In the genomic region with DNA sequence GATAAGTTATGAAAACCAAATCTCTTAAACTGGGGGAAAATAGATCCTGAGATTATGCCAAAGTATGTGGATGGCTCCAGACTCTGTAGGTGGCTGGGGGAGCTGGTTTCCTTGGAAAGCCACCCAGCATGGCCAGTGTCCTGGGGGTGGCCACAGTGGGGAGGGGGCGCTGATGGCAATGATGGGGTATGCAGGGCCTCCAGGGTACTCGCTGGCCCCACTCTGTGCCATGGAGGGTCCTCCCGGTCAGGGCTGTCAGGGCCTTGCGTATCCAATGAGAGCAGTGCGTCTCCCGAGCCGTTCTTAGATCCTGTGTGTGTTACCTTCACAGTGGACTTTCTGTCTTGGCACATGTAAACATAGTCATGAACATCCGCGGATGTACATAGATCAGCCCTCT, we compare ENCODE assay signal across 17 cellular contexts.
DNase-seq lines count a peak whose midpoint lies in the region; ATAC-seq, FAIRE-seq and TF ChIP-seq lines count a peak whose summit lies in the region.
"Had no signal": no experiment of that assay in that cellular context is flagged by ENCODE, and none has a peak within 500 bp of the region (broad histone marks: within the 10 kb centered on the region; RNA-seq: fewer than 3 reads in every experiment).

No MANE protein-coding gene starts in this region.

- H3K9me3 Mint-ChIP-seq in astrocyte (ENCODE audit: unreplicated experiment): no peaks in the 10 kb centered on the region
- H3K9me3 Mint-ChIP-seq in dendritic cell treated with granulocyte-macrophage colony-stimulating factor and Interleukin-4, amounts not matched to agents 40 ng/mL and 50 ng/mL, for 4 days: no peaks in the 10 kb centered on the region
- H3K9me3 Mint-ChIP-seq in nephron progenitor cell: no peaks in the 10 kb centered on the region
- H3K9me3 Mint-ChIP-seq: CD4-positive, alpha-beta memory T cell; HFFc6 had no signal

- no peaks in the 10 kb centered on the region for H3K79me2 ChIP-seq in astrocyte (ENCODE audit: insufficient read depth, low read length)

- intact Hi-C loops in dendritic cell treated with granulocyte-macrophage colony-stimulating factor and Interleukin-4, amounts not matched to agents 40 ng/mL and 50 ng/mL, for 4 days (cut with micrococcal nuclease): no loop called here

- no peak overlapping the region for H3K4me3 ChIP-seq in astrocyte (ENCODE audit: insufficient read depth, low read depth, low read length)
- H3K4me3 ChIP-seq: A549, HAP-1 had no signal

- H3K9ac ChIP-seq in astrocyte (ENCODE audit: low read length): no peak overlapping the region

- DNase-seq in T-helper 17 cell (no peak), astrocyte (ENCODE audit: low read depth) (no peak), nephron progenitor cell (no peak), SHP77 treated with DMSO at 0.1 percent for 48 hours (lab: John Stamatoyannopoulos, UW) (no peak)
- DNase-seq: BE2C; CD4-positive, alpha-beta memory T cell; DMS79; GOT3; HFFc6 had no signal

- no peaks in the 10 kb centered on the region for H3K27me3 Mint-ChIP-seq in T-helper 17 cell
- H3K27me3 Mint-ChIP-seq in astrocyte (ENCODE audit: low read depth, unreplicated experiment): no peaks in the 10 kb centered on the region
- H3K27me3 Mint-ChIP-seq in dendritic cell treated with granulocyte-macrophage colony-stimulating factor and Interleukin-4, amounts not matched to agents 40 ng/mL and 50 ng/mL, for 4 days: no peaks in the 10 kb centered on the region
- no peaks in the 10 kb centered on the region for H3K27me3 Mint-ChIP-seq in nephron progenitor cell (ENCODE audit: low read depth, poor library complexity)
- H3K27me3 Mint-ChIP-seq: CD4-positive, alpha-beta memory T cell had no signal

- H2AFZ ChIP-seq in astrocyte (ENCODE audit: low read depth, low read length): no peak overlapping the region

- H3K36me3 Mint-ChIP-seq in T-helper 17 cell (ENCODE audit: low read depth): peaks cover 2% of the 10 kb centered on the region
- H3K36me3 Mint-ChIP-seq in astrocyte (ENCODE audit: low read depth, unreplicated experiment): peaks cover 10% of the 10 kb centered on the region
- peaks cover 65% of the 10 kb centered on the region for H3K36me3 Mint-ChIP-seq in dendritic cell treated with granulocyte-macrophage colony-stimulating factor and Interleukin-4, amounts not matched to agents 40 ng/mL and 50 ng/mL, for 4 days (ENCODE audit: low read depth)
- H3K36me3 Mint-ChIP-seq in nephron progenitor cell (ENCODE audit: low read depth): peaks cover 44% of the 10 kb centered on the region

- H3K4me3 Mint-ChIP-seq in T-helper 17 cell (no peak overlapping the region), astrocyte (ENCODE audit: unreplicated experiment) (peak overlapping the region; percentile 40), nephron progenitor cell (no peak overlapping the region)
- H3K4me3 Mint-ChIP-seq in dendritic cell treated with granulocyte-macrophage colony-stimulating factor and Interleukin-4, amounts not matched to agents 40 ng/mL and 50 ng/mL, for 4 days: no peak overlapping the region
- H3K4me3 Mint-ChIP-seq: CD4-positive, alpha-beta memory T cell; HFFc6 had no signal

- H3K4me1 ChIP-seq in astrocyte (ENCODE audit: insufficient read depth, low read length): no peaks in the 10 kb centered on the region
- H3K4me1 ChIP-seq: A549, HAP-1 had no signal

- peaks cover 7% of the 10 kb centered on the region for H3K36me3 ChIP-seq in astrocyte (ENCODE audit: insufficient read depth, low read length)
- H3K36me3 ChIP-seq: HAP-1 had no signal

- H3K9me3 ChIP-seq in T-helper 17 cell (ENCODE audit: control insufficient read depth, low read length, poor library complexity, severe bottlenecking): no peaks in the 10 kb centered on the region
- H3K9me3 ChIP-seq in astrocyte (ENCODE audit: insufficient read depth, low read depth, low read length): no peaks in the 10 kb centered on the region
- H3K9me3 ChIP-seq: A549, BE2C, HAP-1 had no signal

- no peaks in the 10 kb centered on the region for H3K27me3 ChIP-seq in astrocyte (ENCODE audit: insufficient read depth, low read length)
- H3K27me3 ChIP-seq: BE2C had no signal

- no peaks in the 10 kb centered on the region for H4K20me1 ChIP-seq in astrocyte (ENCODE audit: insufficient read depth, low read length)

- H3K27ac ChIP-seq in astrocyte (ENCODE audit: low read depth, low read length): no peak overlapping the region
- H3K27ac ChIP-seq: A549, C4-2B had no signal

- FAIRE-seq in astrocyte (lab: Jason Lieb, UNC): no peak
- FAIRE-seq: A549, GM12891 had no signal

- TF ChIP-seq CTCF in astrocyte (IDR thresholded peaks at IDR 0.05; ENCODE audit: insufficient read depth, low read depth, low read length): no peak
- TF ChIP-seq CTCF in nephron progenitor cell (IDR thresholded peaks at IDR 0.05): no peak

- ATAC-seq in T-helper 17 cell (no peak), HG02588 (IDR thresholded peaks at IDR 0.05; ENCODE audit: unreplicated experiment) (no peak), GM21381 (IDR thresholded peaks at IDR 0.05; ENCODE audit: unreplicated experiment) (no peak), SK-N-SH treated with all-trans-retinoic acid at 6 μM for 48 hours (no peak)
- ATAC-seq: A549 had no signal

- peaks cover 11% of the 10 kb centered on the region for H3K4me1 Mint-ChIP-seq in T-helper 17 cell
- H3K4me1 Mint-ChIP-seq in astrocyte (ENCODE audit: low read depth, unreplicated experiment): peaks cover 8% of the 10 kb centered on the region
- H3K4me1 Mint-ChIP-seq in dendritic cell treated with granulocyte-macrophage colony-stimulating factor and Interleukin-4, amounts not matched to agents 40 ng/mL and 50 ng/mL, for 4 days (ENCODE audit: low read depth): peaks cover 6% of the 10 kb centered on the region
- H3K4me1 Mint-ChIP-seq in nephron progenitor cell: peaks cover 38% of the 10 kb centered on the region

- H3K27ac Mint-ChIP-seq in T-helper 17 cell: peak overlapping the region; percentile 49
- no peak overlapping the region for H3K27ac Mint-ChIP-seq in astrocyte (ENCODE audit: unreplicated experiment)
- H3K27ac Mint-ChIP-seq in dendritic cell treated with granulocyte-macrophage colony-stimulating factor and Interleukin-4, amounts not matched to agents 40 ng/mL and 50 ng/mL, for 4 days: peak overlapping the region; percentile 12
- H3K27ac Mint-ChIP-seq in nephron progenitor cell: peak overlapping the region; percentile 69
- H3K27ac Mint-ChIP-seq: HFFc6 had no signal

- H3K4me2 ChIP-seq in astrocyte (ENCODE audit: low read length): no peak overlapping the region
- H3K4me2 ChIP-seq: A549 had no signal

TF ChIP-seq in SK-N-SH treated with all-trans-retinoic acid at 6 μM for 48 hours, 23 proteins besides CTCF, POLR2A, EP300 and RAD21 (continues in another document):
- TF ChIP-seq GLIS3 (CRISPR knock-in tag; IDR thresholded peaks at IDR 0.05): no peak
- TF ChIP-seq RARB (CRISPR knock-in tag; IDR thresholded peaks at IDR 0.05): no peak
- no peak for TF ChIP-seq ZNF565 (CRISPR knock-in tag; conservative IDR thresholded peaks at IDR 0.05; ENCODE audit: low read depth)
- TF ChIP-seq POU6F1 (CRISPR knock-in tag; IDR thresholded peaks at IDR 0.05; ENCODE audit: borderline replicate concordance, low read depth): no peak
- TF ChIP-seq SNAI2 (CRISPR knock-in tag; IDR thresholded peaks at IDR 0.05): no peak
- TF ChIP-seq ISL1 (CRISPR knock-in tag; IDR thresholded peaks at IDR 0.05): no peak
- TF ChIP-seq CSRNP3 (CRISPR knock-in tag; IDR thresholded peaks at IDR 0.05): no peak
- TF ChIP-seq ZFP30 (CRISPR knock-in tag; IDR thresholded peaks at IDR 0.05): no peak
- TF ChIP-seq BACH2 (CRISPR knock-in tag; IDR thresholded peaks at IDR 0.05; ENCODE audit: borderline replicate concordance): no peak
- no peak for TF ChIP-seq ARNTL (CRISPR knock-in tag; IDR thresholded peaks at IDR 0.05; ENCODE audit: borderline replicate concordance, low read depth)
- TF ChIP-seq CSDC2 (CRISPR knock-in tag; IDR thresholded peaks at IDR 0.05): no peak
- no peak for TF ChIP-seq ZC3H10 (CRISPR knock-in tag; IDR thresholded peaks at IDR 0.05)
